Comparison of ENCODE assay signal across 16 cellular contexts in the genomic region with DNA sequence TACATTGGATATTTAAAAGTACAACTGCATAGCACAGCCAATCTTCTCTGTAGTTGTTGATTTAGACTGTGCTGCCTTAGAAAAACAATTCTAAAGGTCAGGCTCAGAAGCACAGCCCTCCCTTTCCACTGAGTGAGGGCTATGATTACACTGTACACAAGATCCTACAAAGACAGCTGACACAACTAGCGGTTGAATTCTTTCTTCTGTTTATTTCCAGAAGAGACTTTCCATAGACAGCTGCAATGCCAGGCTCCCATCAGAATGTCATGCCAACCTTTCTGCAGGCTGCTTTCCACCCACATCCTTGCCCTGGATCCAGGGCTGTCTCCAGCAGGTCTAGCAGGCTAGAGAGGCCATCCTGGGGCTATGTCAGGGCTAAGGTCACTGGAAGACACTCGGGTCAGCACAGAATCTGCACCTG. TPM values are rescaled to one million over a fixed set of nuclear protein-coding genes. Genes with fewer than 3 reads are reported as not detected.
DNase-seq lines count a peak whose midpoint lies in the region; ATAC-seq and TF ChIP-seq lines count a peak whose summit lies in the region.
"Had no signal": no experiment of that assay in that cellular context is flagged by ENCODE, and none has a peak within 500 bp of the region (broad histone marks: within the 10 kb centered on the region; RNA-seq: fewer than 3 reads in every experiment).

No MANE protein-coding gene starts in this region.

- no peaks in the 10 kb centered on the region for H3K4me1 ChIP-seq in mesenchymal stem cell (ENCODE audit: control insufficient read depth, insufficient read depth, low read depth, low read length)
- peaks cover 20% of the 10 kb centered on the region for H3K4me1 ChIP-seq in stomach smooth muscle (ENCODE audit: control insufficient read depth, insufficient read depth, low read length)

- H3K14ac ChIP-seq in mesenchymal stem cell (ENCODE audit: low read length in 2 of 2) = no peak overlapping the region

- CTCF ChIA-PET in CD4-positive, alpha-beta T cell (lab: Charles Lee) = no interaction called here

- no peak overlapping the region for H2AK5ac ChIP-seq in mesenchymal stem cell (ENCODE audit: low read length, severe bottlenecking)

- H3K9me3 ChIP-seq in mesenchymal stem cell (ENCODE audit: control insufficient read depth, low read length) (no peaks in the 10 kb centered on the region), stomach smooth muscle (ENCODE audit: control insufficient read depth in 2 of 2, low read length in 2 of 2) (peaks cover 0 to 2% of the 10 kb centered on the region in 2 donors)
- no peaks in the 10 kb centered on the region for H3K9me3 ChIP-seq in CD4-positive, alpha-beta T cell (ENCODE audit: control insufficient read depth, low read length)

- H3K27ac Mint-ChIP-seq in CD4-positive, alpha-beta T cell = no peak overlapping the region
- H3K27ac Mint-ChIP-seq: neural progenitor cell; T-helper 2 cell treated with Interferon-gamma antibody and Interleukin-4, amounts not matched to agents 5 μg/mL and 100 μg/mL, for 36 hours had no signal

- peak; percentile 13 for DNase-seq in NCI-H146 treated with DMSO at 0.1 percent for 48 hours (lab: John Stamatoyannopoulos, UW; ENCODE audit: unreplicated experiment)
- DNase-seq in caudate nucleus (lab: John Stamatoyannopoulos, UW) = peak in 3 of 61 donors; percentile 12 to 22 (median 19)
- DNase-seq in mesenchymal stem cell = peak; percentile 26
- DNase-seq in CD4-positive, alpha-beta T cell = no peak
- DNase-seq: activated CD4-positive, alpha-beta T cell treated with anti-CD3 and anti-CD28 coated beads, Interleukin-2, amount 50 U/mL, for 1 hour; activated effector memory CD4-positive, alpha-beta T cell treated with anti-CD3 and anti-CD28 coated beads, Interleukin-2, amount 50 U/mL, for 16 hours; stimulated activated CD4-positive, alpha-beta T cell treated with anti-CD3 and anti-CD28 coated beads, Interleukin-1b, Interleukin-23, amount 100 ng/mL, for 48 hours had no signal

- H3K4me3 Mint-ChIP-seq in CD4-positive, alpha-beta T cell = no peak overlapping the region
- H3K4me3 Mint-ChIP-seq: neural progenitor cell; T-helper 2 cell treated with Interferon-gamma antibody and Interleukin-4, amounts not matched to agents 5 μg/mL and 100 μg/mL, for 36 hours had no signal

- intact Hi-C loops in CD4-positive, alpha-beta T cell (cut with DNase I, micrococcal nuclease) = no loop called here

- no peak overlapping the region for H2AFZ ChIP-seq in mesenchymal stem cell (ENCODE audit: low read depth, low read length)
- H2AFZ ChIP-seq: neural progenitor cell had no signal

- H4K8ac ChIP-seq in mesenchymal stem cell (ENCODE audit: low read length) = no peak overlapping the region

- no peak overlapping the region for H2BK15ac ChIP-seq in mesenchymal stem cell (ENCODE audit: low read depth, poor library complexity, severe bottlenecking)

- H2BK120ac ChIP-seq in mesenchymal stem cell (ENCODE audit: low read depth, low read length) = no peak overlapping the region

- H2BK5ac ChIP-seq in mesenchymal stem cell (ENCODE audit: low read depth, low read length, poor library complexity, severe bottlenecking) = no peak overlapping the region

- H3K27me3 ChIP-seq in mesenchymal stem cell (ENCODE audit: control insufficient read depth in 1 of 2, insufficient read depth in 1 of 2, low read length in 2 of 2) (no peaks in the 10 kb centered on the region), stomach smooth muscle (ENCODE audit: control insufficient read depth in 1 of 2, insufficient read depth in 2 of 2, low read length in 2 of 2) (no peaks in the 10 kb centered on the region)
- H3K27me3 ChIP-seq in CD4-positive, alpha-beta T cell (ENCODE audit: control insufficient read depth, insufficient read depth, low read length) = no peaks in the 10 kb centered on the region
- H3K27me3 ChIP-seq: cardiac muscle cell, neural progenitor cell had no signal

- no peak overlapping the region for H3K4ac ChIP-seq in mesenchymal stem cell (ENCODE audit: low read depth in 1 of 2, low read length in 2 of 2)

- ATAC-seq in HG02623 (IDR thresholded peaks at IDR 0.05; ENCODE audit: unreplicated experiment) = no peak
- ATAC-seq in HG02588 (IDR thresholded peaks at IDR 0.05; ENCODE audit: unreplicated experiment) = no peak
- no peak for ATAC-seq in CD4-positive, alpha-beta T cell (ENCODE audit: poor library complexity)
- ATAC-seq in GM21723 (IDR thresholded peaks at IDR 0.05; ENCODE audit: unreplicated experiment) = no peak
- ATAC-seq: K562, Panc1 had no signal

- H3K36me3 Mint-ChIP-seq in CD4-positive, alpha-beta T cell (ENCODE audit: low read depth) = no peaks in the 10 kb centered on the region

- 69% methylated on average over 2 of the region's 2 CpGs for WGBS in mesenchymal stem cell

- TF ChIP-seq CTCF in CD4-positive, alpha-beta T cell (IDR thresholded peaks at IDR 0.05) = no peak

- H3K4me1 Mint-ChIP-seq in CD4-positive, alpha-beta T cell (ENCODE audit: low read depth) = no peaks in the 10 kb centered on the region

- no peaks in the 10 kb centered on the region for H3K27me3 Mint-ChIP-seq in CD4-positive, alpha-beta T cell

- no peak overlapping the region for H3K18ac ChIP-seq in mesenchymal stem cell (ENCODE audit: low read depth in 1 of 2, low read length in 2 of 2)

- no peak overlapping the region for H3K4me2 ChIP-seq in mesenchymal stem cell (ENCODE audit: low read length, poor library complexity, severe bottlenecking)
- H3K4me2 ChIP-seq: neural progenitor cell had no signal

- H2BK12ac ChIP-seq in mesenchymal stem cell (ENCODE audit: low read length in 2 of 2) = peak overlapping the region in 1 of 2 experiments; percentile 71

- peaks cover 2% of the 10 kb centered on the region for H3K9me3 Mint-ChIP-seq in CD4-positive, alpha-beta T cell
- H3K9me3 Mint-ChIP-seq: T-helper 2 cell treated with Interferon-gamma antibody and Interleukin-4, amounts not matched to agents 5 μg/mL and 100 μg/mL, for 36 hours had no signal

- H3K9ac ChIP-seq in mesenchymal stem cell (ENCODE audit: low read length) (no peak overlapping the region), stomach smooth muscle (ENCODE audit: low read length in 2 of 2) (no peak overlapping the region)
- H3K9ac ChIP-seq: neural progenitor cell had no signal

- POLR2A ChIA-PET in CD4-positive, alpha-beta T cell (lab: Charles Lee) = no interaction called here

- H3K36me3 ChIP-seq in mesenchymal stem cell (ENCODE audit: control insufficient read depth in 1 of 2, insufficient read depth in 2 of 2, low read depth in 1 of 2, low read length in 2 of 2) (peaks cover 0 to 9% of the 10 kb centered on the region in 2 experiments), stomach smooth muscle (ENCODE audit: control insufficient read depth in 2 of 2, insufficient read depth in 2 of 2, low read length in 2 of 2) (peaks cover 3 to 15% of the 10 kb centered on the region in 2 donors)
- H3K36me3 ChIP-seq: cardiac muscle cell, neural progenitor cell had no signal

- H3K23ac ChIP-seq in mesenchymal stem cell (ENCODE audit: low read length in 2 of 2) = no peak overlapping the region

- H3K27ac ChIP-seq in caudate nucleus (ENCODE audit: low read depth, low read length) (peak overlapping the region; percentile 81), mesenchymal stem cell (ENCODE audit: low read length, poor library complexity, severe bottlenecking) (no peak overlapping the region), stomach smooth muscle (ENCODE audit: low read length) (peak overlapping the region; percentile 68)
- no peak overlapping the region for H3K27ac ChIP-seq in CD4-positive, alpha-beta T cell (ENCODE audit: low read depth, low read length)
- H3K27ac ChIP-seq: neural progenitor cell had no signal

- H3K4me3 ChIP-seq in mesenchymal stem cell (ENCODE audit: insufficient read depth in 1 of 2, low read depth in 1 of 2, low read length in 2 of 2) (no peak overlapping the region), stomach smooth muscle (ENCODE audit: low read length in 2 of 2) (peak overlapping the region in 1 of 2 donors; percentile 44)
- H3K4me3 ChIP-seq: cardiac muscle cell, K562, neural progenitor cell had no signal

- H4K91ac ChIP-seq in mesenchymal stem cell (ENCODE audit: low read length) = no peak overlapping the region

- no peaks in the 10 kb centered on the region for H3K79me1 ChIP-seq in mesenchymal stem cell (replicated peaks; ENCODE audit: low read length, poor library complexity, severe bottlenecking)

RNA-seq across cellular contexts. Expression of a gene that starts 39.3 kb away (rescaled TPM):
- polyA plus RNA-seq in mesenchymal stem cell (2013, experiment 1 of 2) = 1.4 TPM
- polyA plus RNA-seq in mesenchymal stem cell (2013, experiment 2 of 2) = 1.5 TPM
- total RNA-seq in CD4-positive, alpha-beta T cell = not detected
- total RNA-seq: K562 had no signal
- polyA plus RNA-seq: K562 had no signal

Comparison
In these comparisons a context has a peak if more than half of its experiments do, and no peak if none do; other contexts are left out.
1. DNase-seq: peak in NCI-H146 treated with DMSO at 0.1 percent for 48 hours (single experiment) and mesenchymal stem cell (single experiment); none in CD4-positive, alpha-beta T cell (0 of 10).
2. H3K27ac ChIP-seq: peak in caudate nucleus (single experiment) and stomach smooth muscle (single experiment); none in mesenchymal stem cell (single experiment) and CD4-positive, alpha-beta T cell (single experiment).